5 cellular contexts compared by ENCODE assay signal in the genomic region with DNA sequence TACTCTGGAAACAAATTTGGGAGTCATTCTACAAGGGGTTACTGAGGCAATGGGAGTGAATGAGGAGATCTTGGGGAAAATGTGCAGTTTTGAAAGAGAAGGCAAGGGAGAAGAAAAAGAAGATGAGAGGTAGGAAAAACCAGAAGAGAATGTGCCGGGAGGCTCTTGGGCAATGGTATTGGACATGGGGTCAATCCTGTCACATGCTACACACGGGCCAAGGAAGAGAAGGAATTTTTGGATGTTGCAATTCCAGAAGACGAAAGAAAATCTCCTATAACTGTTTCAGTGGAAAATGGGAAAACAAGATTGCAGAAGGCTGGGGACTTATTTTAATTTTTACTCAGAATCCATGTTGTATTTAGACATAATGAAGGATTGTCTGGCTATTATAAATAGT.
"Had no signal": no experiment of that assay in that cellular context is flagged by ENCODE, and none has a peak within 500 bp of the region (broad histone marks: within the 10 kb centered on the region; RNA-seq: fewer than 3 reads in every experiment).

No MANE protein-coding gene starts in this region.

- H3K9me3 Mint-ChIP-seq: GM23338 had no signal

- H3K4me3 Mint-ChIP-seq: GM23338, H9, IgD-negative memory B cell had no signal

- H3K36me3 Mint-ChIP-seq: IgD-negative memory B cell had no signal

- ATAC-seq: GM23338, HepG2 had no signal

- H3K4me3 ChIP-seq: GM23338 had no signal

- H3K4me1 Mint-ChIP-seq: IgD-negative memory B cell had no signal

- DNase-seq: H9, HCEC 1CT had no signal

- H3K27ac Mint-ChIP-seq: GM23338, IgD-negative memory B cell had no signal
